In the genomic region with DNA sequence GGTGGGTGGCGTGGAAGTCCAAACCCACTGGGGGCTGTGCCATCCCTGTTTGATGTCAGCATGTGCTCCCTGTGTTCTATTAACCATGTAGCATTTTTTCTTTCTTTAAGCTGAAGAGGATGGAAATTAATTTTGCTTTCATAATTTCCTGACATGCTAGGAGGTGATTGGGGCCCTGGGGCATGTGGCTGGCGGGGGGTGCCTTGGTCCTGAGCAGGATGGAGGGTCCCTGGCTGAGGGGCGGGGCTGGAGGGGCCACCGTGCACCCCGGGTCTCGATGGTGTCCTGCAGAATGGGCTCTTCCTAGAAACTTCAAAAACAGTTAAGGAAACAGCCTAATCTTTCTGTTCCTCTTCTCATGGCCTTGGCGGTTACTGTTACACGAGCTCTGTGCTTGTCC, we compare ENCODE assay signal across 20 cellular contexts.
DNase-seq lines count a peak whose midpoint lies in the region; ATAC-seq and TF ChIP-seq lines count a peak whose summit lies in the region.
"Had no signal": no experiment of that assay in that cellular context is flagged by ENCODE, and none has a peak within 500 bp of the region (broad histone marks: within the 10 kb centered on the region; RNA-seq: fewer than 3 reads in every experiment).

No MANE protein-coding gene starts in this region.

- H3K4me3 ChIP-seq in HUES48 (ENCODE audit: low read depth, low read length) (peak overlapping the region; percentile 1; the same call in 1 of the 2 replicates), neural progenitor cell (no peak overlapping the region)

- TF ChIP-seq CTCF in endothelial cell (IDR thresholded peaks at IDR 0.05; ENCODE audit: unreplicated experiment) (no peak), neural progenitor cell (IDR thresholded peaks at IDR 0.05) (no peak)

- no peaks in the 10 kb centered on the region for H3K79me2 ChIP-seq in neural progenitor cell (ENCODE audit: low read depth)

- H3K27me3 Mint-ChIP-seq in endothelial cell (ENCODE audit: unreplicated experiment): peaks cover 18% of the 10 kb centered on the region
- peaks cover 11% of the 10 kb centered on the region for H3K27me3 Mint-ChIP-seq in neural progenitor cell (ENCODE audit: insufficient read depth, low read depth)

- peaks cover 11% of the 10 kb centered on the region for H3F3A ChIP-seq in neural progenitor cell (ENCODE audit: low read depth)

- H3K27ac Mint-ChIP-seq in endothelial cell (ENCODE audit: unreplicated experiment): peak overlapping the region; percentile 93
- no peak overlapping the region for H3K27ac Mint-ChIP-seq in neural progenitor cell
- H3K27ac Mint-ChIP-seq: CD4-positive, alpha-beta memory T cell had no signal

- peak overlapping the region; percentile 96 for H2AFZ ChIP-seq in neural progenitor cell (replicated peaks)

- H4K20me1 ChIP-seq in neural progenitor cell (ENCODE audit: low read depth): no peaks in the 10 kb centered on the region

- peak overlapping the region; percentile 71 for H3K4me2 ChIP-seq in neural progenitor cell
- H3K4me2 ChIP-seq: SK-N-SH had no signal

- no peaks in the 10 kb centered on the region for H3K27me3 ChIP-seq in HUES48 (ENCODE audit: control insufficient read depth, insufficient read depth, low read length)
- peaks cover 15% of the 10 kb centered on the region for H3K27me3 ChIP-seq in neural progenitor cell

- no peaks in the 10 kb centered on the region for H3K9me3 Mint-ChIP-seq in endothelial cell (ENCODE audit: unreplicated experiment)
- peaks cover 2% of the 10 kb centered on the region for H3K9me3 Mint-ChIP-seq in neural progenitor cell

- no peak for DNase-seq in endothelial cell (ENCODE audit: low spot score)
- DNase-seq in neural progenitor cell (ENCODE audit: low spot score): no peak
- no peak for DNase-seq in T-helper 9 cell
- no peak for DNase-seq in DMS 273 (lab: John Stamatoyannopoulos, UW; ENCODE audit: unreplicated experiment)
- DNase-seq: Caco-2; CD4-positive, alpha-beta memory T cell; DND-41; HCEC 1CT; Karpas-422; NCI-H1048; NCI-H1417 treated with DMSO at 0.1 percent for 48 hours; NCI-H187; NCI-H446; PC-3; RPMI8226; SIG-M5; SK-N-SH had no signal

- no peaks in the 10 kb centered on the region for H3K36me3 Mint-ChIP-seq in endothelial cell (ENCODE audit: low read depth, unreplicated experiment)
- H3K36me3 Mint-ChIP-seq in neural progenitor cell: no peaks in the 10 kb centered on the region
- H3K36me3 Mint-ChIP-seq: CD4-positive, alpha-beta memory T cell had no signal

- peak overlapping the region; percentile 12; the same call in 1 of the 2 replicates for H3K9ac ChIP-seq in ES-I3 (ENCODE audit: low read depth, low read length)
- no peak overlapping the region for H3K9ac ChIP-seq in HUES48 (ENCODE audit: low read depth, low read length)
- no peak overlapping the region for H3K9ac ChIP-seq in neural progenitor cell
- H3K9ac ChIP-seq: SK-N-SH had no signal

- H3K4me1 ChIP-seq in ES-I3 (ENCODE audit: insufficient read depth, low read length) (peaks cover 6% of the 10 kb centered on the region; the same call in 1 of the 2 replicates), HUES48 (ENCODE audit: control insufficient read depth, insufficient read depth, low read length) (peaks cover 15% of the 10 kb centered on the region; the same call in 1 of the 2 replicates), neural progenitor cell (peaks cover 9% of the 10 kb centered on the region)
- H3K4me1 ChIP-seq: Caco-2 had no signal

- H3K4me1 Mint-ChIP-seq in endothelial cell (ENCODE audit: unreplicated experiment): peaks cover 50% of the 10 kb centered on the region
- H3K4me1 Mint-ChIP-seq in neural progenitor cell: peaks cover 13% of the 10 kb centered on the region
- H3K4me1 Mint-ChIP-seq: CD4-positive, alpha-beta memory T cell had no signal

- peak overlapping the region; percentile 56 for H3K4me3 Mint-ChIP-seq in endothelial cell (ENCODE audit: unreplicated experiment)
- no peak overlapping the region for H3K4me3 Mint-ChIP-seq in neural progenitor cell
- H3K4me3 Mint-ChIP-seq: CD4-positive, alpha-beta memory T cell had no signal

- no peaks in the 10 kb centered on the region for H3K36me3 ChIP-seq in ES-I3 (ENCODE audit: insufficient read depth, low read length)
- no peaks in the 10 kb centered on the region for H3K36me3 ChIP-seq in HUES48 (ENCODE audit: control insufficient read depth, insufficient read depth, low read length)
- H3K36me3 ChIP-seq in neural progenitor cell: no peaks in the 10 kb centered on the region

- H3K9me3 ChIP-seq in ES-I3 (ENCODE audit: control insufficient read depth, insufficient read depth, low read length): no peaks in the 10 kb centered on the region
- no peaks in the 10 kb centered on the region for H3K9me3 ChIP-seq in HUES48 (ENCODE audit: control insufficient read depth, insufficient read depth, low read length)
- no peaks in the 10 kb centered on the region for H3K9me3 ChIP-seq in neural progenitor cell (ENCODE audit: low read depth)
- H3K9me3 ChIP-seq: Caco-2, SK-N-SH had no signal

- no peak for ATAC-seq in GM21737 (IDR thresholded peaks at IDR 0.05; ENCODE audit: unreplicated experiment)
- ATAC-seq: PC-3 had no signal

- peak overlapping the region; percentile 87 for H3K27ac ChIP-seq in HUES48 (ENCODE audit: low read depth, low read length)
- no peak overlapping the region for H3K27ac ChIP-seq in neural progenitor cell
